Comparison of ENCODE assay signal across 1 cellular context in the genomic region with DNA sequence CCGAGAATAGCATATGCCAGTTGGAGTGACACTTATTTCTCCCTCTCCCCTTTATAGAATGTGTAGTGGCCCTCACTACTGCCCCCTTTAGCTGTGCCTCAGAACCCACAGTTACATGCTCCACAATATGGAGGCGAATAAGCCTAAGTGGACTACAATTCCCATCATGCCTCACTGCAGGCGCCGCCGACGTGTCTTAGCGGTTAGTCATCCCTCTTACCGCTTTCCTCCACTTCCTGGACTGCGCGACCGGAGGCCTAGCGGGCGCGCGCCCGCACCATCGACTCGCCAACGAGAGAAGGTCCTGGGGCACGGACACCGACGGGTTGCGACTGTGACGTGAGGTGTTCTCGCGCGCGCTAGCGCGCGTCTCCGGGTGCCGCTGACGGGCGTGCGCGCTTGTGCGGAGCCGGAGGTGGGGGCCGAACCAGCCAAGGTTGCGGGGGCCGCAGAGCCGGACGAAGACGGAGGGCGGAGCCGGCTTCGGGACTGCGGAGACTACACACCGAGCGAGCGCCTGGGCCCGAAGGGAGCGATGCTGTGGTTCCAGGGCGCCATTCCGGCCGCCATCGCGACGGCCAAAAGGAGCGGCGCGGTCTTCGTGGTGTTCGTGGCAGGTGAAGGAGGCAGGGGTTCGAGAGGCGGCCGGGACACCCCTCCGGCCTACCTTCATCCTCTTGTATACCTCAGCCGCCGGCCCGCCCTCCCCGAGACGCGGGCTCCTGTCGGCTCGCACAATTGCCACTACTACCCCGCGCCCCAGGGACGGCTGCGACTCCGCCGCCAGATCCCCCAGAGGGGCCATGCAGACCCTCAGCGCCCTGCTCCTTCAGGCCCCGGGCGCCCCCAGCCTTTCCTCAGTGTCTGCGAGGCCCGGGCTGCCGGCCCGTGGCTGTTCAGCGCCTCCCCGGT.
TF ChIP-seq lines count a peak whose summit lies in the region.

A gene with protein sequence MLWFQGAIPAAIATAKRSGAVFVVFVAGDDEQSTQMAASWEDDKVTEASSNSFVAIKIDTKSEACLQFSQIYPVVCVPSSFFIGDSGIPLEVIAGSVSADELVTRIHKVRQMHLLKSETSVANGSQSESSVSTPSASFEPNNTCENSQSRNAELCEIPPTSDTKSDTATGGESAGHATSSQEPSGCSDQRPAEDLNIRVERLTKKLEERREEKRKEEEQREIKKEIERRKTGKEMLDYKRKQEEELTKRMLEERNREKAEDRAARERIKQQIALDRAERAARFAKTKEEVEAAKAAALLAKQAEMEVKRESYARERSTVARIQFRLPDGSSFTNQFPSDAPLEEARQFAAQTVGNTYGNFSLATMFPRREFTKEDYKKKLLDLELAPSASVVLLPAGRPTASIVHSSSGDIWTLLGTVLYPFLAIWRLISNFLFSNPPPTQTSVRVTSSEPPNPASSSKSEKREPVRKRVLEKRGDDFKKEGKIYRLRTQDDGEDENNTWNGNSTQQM (plus strand): TSS at position 461 of the 912 bp plus-strand sequence. CDS start 75 bp downstream, at position 536.

TF ChIP-seq in HepG2, 621 proteins besides CTCF, POLR2A, EP300 and RAD21 (continued from another document):
- TF ChIP-seq, protein P1, sequence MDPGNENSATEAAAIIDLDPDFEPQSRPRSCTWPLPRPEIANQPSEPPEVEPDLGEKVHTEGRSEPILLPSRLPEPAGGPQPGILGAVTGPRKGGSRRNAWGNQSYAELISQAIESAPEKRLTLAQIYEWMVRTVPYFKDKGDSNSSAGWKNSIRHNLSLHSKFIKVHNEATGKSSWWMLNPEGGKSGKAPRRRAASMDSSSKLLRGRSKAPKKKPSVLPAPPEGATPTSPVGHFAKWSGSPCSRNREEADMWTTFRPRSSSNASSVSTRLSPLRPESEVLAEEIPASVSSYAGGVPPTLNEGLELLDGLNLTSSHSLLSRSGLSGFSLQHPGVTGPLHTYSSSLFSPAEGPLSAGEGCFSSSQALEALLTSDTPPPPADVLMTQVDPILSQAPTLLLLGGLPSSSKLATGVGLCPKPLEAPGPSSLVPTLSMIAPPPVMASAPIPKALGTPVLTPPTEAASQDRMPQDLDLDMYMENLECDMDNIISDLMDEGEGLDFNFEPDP (CRISPR knock-in tag; conservative IDR thresholded peaks at IDR 0.05): no peak
- TF ChIP-seq, protein P2, sequence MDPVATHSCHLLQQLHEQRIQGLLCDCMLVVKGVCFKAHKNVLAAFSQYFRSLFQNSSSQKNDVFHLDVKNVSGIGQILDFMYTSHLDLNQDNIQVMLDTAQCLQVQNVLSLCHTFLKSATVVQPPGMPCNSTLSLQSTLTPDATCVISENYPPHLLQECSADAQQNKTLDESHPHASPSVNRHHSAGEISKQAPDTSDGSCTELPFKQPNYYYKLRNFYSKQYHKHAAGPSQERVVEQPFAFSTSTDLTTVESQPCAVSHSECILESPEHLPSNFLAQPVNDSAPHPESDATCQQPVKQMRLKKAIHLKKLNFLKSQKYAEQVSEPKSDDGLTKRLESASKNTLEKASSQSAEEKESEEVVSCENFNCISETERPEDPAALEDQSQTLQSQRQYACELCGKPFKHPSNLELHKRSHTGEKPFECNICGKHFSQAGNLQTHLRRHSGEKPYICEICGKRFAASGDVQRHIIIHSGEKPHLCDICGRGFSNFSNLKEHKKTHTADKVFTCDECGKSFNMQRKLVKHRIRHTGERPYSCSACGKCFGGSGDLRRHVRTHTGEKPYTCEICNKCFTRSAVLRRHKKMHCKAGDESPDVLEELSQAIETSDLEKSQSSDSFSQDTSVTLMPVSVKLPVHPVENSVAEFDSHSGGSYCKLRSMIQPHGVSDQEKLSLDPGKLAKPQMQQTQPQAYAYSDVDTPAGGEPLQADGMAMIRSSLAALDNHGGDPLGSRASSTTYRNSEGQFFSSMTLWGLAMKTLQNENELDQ (CRISPR knock-in tag; IDR thresholded peaks at IDR 0.05; ENCODE audit: borderline replicate concordance): no peak
- TF ChIP-seq ZSCAN31 (CRISPR knock-in tag; IDR thresholded peaks at IDR 0.05; ENCODE audit: low read depth) (no peak; the same call in 1 of the 2 replicates), ZNF577 (CRISPR knock-in tag; IDR thresholded peaks at IDR 0.05; ENCODE audit: borderline replicate concordance, low read depth) (no peak), SIN3B (IDR thresholded peaks at IDR 0.05; ENCODE audit: low read length) (no peak; the same call in 1 of the 2 replicates), HDAC2 (CRISPR knock-in tag; IDR thresholded peaks at IDR 0.05) (peak; percentile 23; the same call in 1 of the 2 replicates), ZNF17 (CRISPR knock-in tag; IDR thresholded peaks at IDR 0.05) (no peak), CBX1 (IDR thresholded peaks at IDR 0.05; ENCODE audit: low read depth) (peak; percentile 86), ZNF558 (CRISPR knock-in tag; IDR thresholded peaks at IDR 0.05; ENCODE audit: borderline replicate concordance) (no peak), TBP (CRISPR knock-in tag; IDR thresholded peaks at IDR 0.05) (peak; percentile 79; the same call in 1 of the 2 replicates), RFXANK (CRISPR knock-in tag; IDR thresholded peaks at IDR 0.05) (no peak; the same call in 1 of the 2 replicates), HMG20A (CRISPR knock-in tag; IDR thresholded peaks at IDR 0.05; ENCODE audit: borderline replicate concordance) (no peak), HNF4G (IDR thresholded peaks at IDR 0.05; ENCODE audit: borderline replicate concordance, low read depth, low read length) (peak; percentile 7; the same call in 1 of the 2 replicates), HNF4G (CRISPR knock-in tag; IDR thresholded peaks at IDR 0.05; ENCODE audit: borderline replicate concordance, low read depth) (no peak), ZNF607 (CRISPR knock-in tag; IDR thresholded peaks at IDR 0.05; ENCODE audit: borderline replicate concordance) (peak; percentile 78; the same call in 1 of the 2 replicates), FIP1L1 (IDR thresholded peaks at IDR 0.05; ENCODE audit: borderline replicate concordance, insufficient read depth, low read depth, low read length) (no peak), ISL2 (CRISPR knock-in tag; IDR thresholded peaks at IDR 0.05) (peak; percentile 80), TSC22D2 (CRISPR knock-in tag; IDR thresholded peaks at IDR 0.05; ENCODE audit: borderline replicate concordance) (peak; percentile 65), ZNF446 (CRISPR knock-in tag; IDR thresholded peaks at IDR 0.05) (peak; percentile 91), NPAS2 (CRISPR knock-in tag; IDR thresholded peaks at IDR 0.05; ENCODE audit: borderline replicate concordance) (no peak), ZNF263 (CRISPR knock-in tag; IDR thresholded peaks at IDR 0.05) (peak; percentile 76), ZMYM4 (CRISPR knock-in tag; IDR thresholded peaks at IDR 0.05) (peak; percentile 88; the same call in 1 of the 2 replicates), RARG (CRISPR knock-in tag; IDR thresholded peaks at IDR 0.05; ENCODE audit: low read depth) (no peak), ZFP41 (CRISPR knock-in tag; IDR thresholded peaks at IDR 0.05; ENCODE audit: borderline replicate concordance) (no peak), NCOR1 (IDR thresholded peaks at IDR 0.05; ENCODE audit: borderline replicate concordance, low read length) (no peak), EED (CRISPR knock-in tag; IDR thresholded peaks at IDR 0.05) (peak; percentile 80)
- TF ChIP-seq, protein P3, sequence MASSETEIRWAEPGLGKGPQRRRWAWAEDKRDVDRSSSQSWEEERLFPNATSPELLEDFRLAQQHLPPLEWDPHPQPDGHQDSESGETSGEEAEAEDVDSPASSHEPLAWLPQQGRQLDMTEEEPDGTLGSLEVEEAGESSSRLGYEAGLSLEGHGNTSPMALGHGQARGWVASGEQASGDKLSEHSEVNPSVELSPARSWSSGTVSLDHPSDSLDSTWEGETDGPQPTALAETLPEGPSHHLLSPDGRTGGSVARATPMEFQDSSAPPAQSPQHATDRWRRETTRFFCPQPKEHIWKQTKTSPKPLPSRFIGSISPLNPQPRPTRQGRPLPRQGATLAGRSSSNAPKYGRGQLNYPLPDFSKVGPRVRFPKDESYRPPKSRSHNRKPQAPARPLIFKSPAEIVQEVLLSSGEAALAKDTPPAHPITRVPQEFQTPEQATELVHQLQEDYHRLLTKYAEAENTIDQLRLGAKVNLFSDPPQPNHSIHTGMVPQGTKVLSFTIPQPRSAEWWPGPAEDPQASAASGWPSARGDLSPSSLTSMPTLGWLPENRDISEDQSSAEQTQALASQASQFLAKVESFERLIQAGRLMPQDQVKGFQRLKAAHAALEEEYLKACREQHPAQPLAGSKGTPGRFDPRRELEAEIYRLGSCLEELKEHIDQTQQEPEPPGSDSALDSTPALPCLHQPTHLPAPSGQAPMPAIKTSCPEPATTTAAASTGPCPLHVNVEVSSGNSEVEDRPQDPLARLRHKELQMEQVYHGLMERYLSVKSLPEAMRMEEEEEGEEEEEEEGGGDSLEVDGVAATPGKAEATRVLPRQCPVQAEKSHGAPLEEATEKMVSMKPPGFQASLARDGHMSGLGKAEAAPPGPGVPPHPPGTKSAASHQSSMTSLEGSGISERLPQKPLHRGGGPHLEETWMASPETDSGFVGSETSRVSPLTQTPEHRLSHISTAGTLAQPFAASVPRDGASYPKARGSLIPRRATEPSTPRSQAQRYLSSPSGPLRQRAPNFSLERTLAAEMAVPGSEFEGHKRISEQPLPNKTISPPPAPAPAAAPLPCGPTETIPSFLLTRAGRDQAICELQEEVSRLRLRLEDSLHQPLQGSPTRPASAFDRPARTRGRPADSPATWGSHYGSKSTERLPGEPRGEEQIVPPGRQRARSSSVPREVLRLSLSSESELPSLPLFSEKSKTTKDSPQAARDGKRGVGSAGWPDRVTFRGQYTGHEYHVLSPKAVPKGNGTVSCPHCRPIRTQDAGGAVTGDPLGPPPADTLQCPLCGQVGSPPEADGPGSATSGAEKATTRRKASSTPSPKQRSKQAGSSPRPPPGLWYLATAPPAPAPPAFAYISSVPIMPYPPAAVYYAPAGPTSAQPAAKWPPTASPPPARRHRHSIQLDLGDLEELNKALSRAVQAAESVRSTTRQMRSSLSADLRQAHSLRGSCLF (CRISPR knock-in tag; IDR thresholded peaks at IDR 0.05; ENCODE audit: borderline replicate concordance): 0 out of 2 replicates have a peak, but pooled peaks have one; percentile 63
- TF ChIP-seq, protein P4, sequence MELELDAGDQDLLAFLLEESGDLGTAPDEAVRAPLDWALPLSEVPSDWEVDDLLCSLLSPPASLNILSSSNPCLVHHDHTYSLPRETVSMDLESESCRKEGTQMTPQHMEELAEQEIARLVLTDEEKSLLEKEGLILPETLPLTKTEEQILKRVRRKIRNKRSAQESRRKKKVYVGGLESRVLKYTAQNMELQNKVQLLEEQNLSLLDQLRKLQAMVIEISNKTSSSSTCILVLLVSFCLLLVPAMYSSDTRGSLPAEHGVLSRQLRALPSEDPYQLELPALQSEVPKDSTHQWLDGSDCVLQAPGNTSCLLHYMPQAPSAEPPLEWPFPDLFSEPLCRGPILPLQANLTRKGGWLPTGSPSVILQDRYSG (CRISPR knock-in tag; IDR thresholded peaks at IDR 0.05): peak; percentile 86; the same call in 1 of the 2 replicates
- TF ChIP-seq, protein P5, sequence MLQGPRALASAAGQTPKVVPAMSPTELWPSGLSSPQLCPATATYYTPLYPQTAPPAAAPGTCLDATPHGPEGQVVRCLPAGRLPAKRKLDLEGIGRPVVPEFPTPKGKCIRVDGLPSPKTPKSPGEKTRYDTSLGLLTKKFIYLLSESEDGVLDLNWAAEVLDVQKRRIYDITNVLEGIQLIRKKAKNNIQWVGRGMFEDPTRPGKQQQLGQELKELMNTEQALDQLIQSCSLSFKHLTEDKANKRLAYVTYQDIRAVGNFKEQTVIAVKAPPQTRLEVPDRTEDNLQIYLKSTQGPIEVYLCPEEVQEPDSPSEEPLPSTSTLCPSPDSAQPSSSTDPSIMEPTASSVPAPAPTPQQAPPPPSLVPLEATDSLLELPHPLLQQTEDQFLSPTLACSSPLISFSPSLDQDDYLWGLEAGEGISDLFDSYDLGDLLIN (CRISPR knock-in tag; IDR thresholded peaks at IDR 0.05; ENCODE audit: borderline replicate concordance): 0 out of 2 replicates have a peak, but pooled peaks have one; percentile 88
- TF ChIP-seq, protein P6, sequence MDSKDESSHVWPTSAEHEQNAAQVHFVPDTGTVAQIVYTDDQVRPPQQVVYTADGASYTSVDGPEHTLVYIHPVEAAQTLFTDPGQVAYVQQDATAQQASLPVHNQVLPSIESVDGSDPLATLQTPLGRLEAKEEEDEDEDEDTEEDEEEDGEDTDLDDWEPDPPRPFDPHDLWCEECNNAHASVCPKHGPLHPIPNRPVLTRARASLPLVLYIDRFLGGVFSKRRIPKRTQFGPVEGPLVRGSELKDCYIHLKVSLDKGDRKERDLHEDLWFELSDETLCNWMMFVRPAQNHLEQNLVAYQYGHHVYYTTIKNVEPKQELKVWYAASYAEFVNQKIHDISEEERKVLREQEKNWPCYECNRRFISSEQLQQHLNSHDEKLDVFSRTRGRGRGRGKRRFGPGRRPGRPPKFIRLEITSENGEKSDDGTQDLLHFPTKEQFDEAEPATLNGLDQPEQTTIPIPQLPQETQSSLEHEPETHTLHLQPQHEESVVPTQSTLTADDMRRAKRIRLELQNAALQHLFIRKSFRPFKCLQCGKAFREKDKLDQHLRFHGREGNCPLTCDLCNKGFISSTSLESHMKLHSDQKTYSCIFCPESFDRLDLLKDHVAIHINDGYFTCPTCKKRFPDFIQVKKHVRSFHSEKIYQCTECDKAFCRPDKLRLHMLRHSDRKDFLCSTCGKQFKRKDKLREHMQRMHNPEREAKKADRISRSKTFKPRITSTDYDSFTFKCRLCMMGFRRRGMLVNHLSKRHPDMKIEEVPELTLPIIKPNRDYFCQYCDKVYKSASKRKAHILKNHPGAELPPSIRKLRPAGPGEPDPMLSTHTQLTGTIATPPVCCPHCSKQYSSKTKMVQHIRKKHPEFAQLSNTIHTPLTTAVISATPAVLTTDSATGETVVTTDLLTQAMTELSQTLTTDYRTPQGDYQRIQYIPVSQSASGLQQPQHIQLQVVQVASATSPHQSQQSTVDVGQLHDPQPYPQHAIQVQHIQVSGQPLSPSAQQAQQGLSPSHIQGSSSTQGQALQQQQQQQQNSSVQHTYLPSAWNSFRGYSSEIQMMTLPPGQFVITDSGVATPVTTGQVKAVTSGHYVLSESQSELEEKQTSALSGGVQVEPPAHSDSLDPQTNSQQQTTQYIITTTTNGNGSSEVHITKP (CRISPR knock-in tag; IDR thresholded peaks at IDR 0.05; ENCODE audit: low read depth): peak; percentile 73
- TF ChIP-seq, protein P7, sequence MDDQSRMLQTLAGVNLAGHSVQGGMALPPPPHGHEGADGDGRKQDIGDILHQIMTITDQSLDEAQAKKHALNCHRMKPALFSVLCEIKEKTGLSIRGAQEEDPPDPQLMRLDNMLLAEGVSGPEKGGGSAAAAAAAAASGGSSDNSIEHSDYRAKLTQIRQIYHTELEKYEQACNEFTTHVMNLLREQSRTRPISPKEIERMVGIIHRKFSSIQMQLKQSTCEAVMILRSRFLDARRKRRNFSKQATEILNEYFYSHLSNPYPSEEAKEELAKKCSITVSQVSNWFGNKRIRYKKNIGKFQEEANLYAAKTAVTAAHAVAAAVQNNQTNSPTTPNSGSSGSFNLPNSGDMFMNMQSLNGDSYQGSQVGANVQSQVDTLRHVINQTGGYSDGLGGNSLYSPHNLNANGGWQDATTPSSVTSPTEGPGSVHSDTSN (CRISPR knock-in tag; IDR thresholded peaks at IDR 0.05; ENCODE audit: borderline replicate concordance): no peak
